ENCODE assay signal across 12 cellular contexts in genomic region chr6:126176266-126176665, GRCh38.
DNase-seq lines count a peak whose midpoint lies in the region; TF ChIP-seq lines count a peak whose summit lies in the region.
"Had no signal": no experiment of that assay in that cellular context is flagged by ENCODE, and none has a peak within 500 bp of the region (broad histone marks: within the 10 kb centered on the region; RNA-seq: fewer than 3 reads in every experiment).

No MANE protein-coding gene starts in this region.

- H3K27me3 ChIP-seq in brain microvascular endothelial cell (replicated peaks) (no peaks in the 10 kb centered on the region), osteoblast (ENCODE audit: insufficient read depth, low read length) (peaks cover 11% of the 10 kb centered on the region)
- H3K27me3 ChIP-seq: BLaER1 treated with 17β-estradiol and CSF1 and Interleukin-3, amounts not matched to agents 10 nM and 100 nM had no signal

- in situ Hi-C loops in brain microvascular endothelial cell (cut with HindIII; ENCODE audit: low pct_ligation_motif_present, low sequenced_read_pairs), result no loop called here
- in situ Hi-C loops in G401 (cut with HindIII; ENCODE audit: low sequenced_read_pairs), result no loop called here

- DNase-seq in NCI-H1417 (lab: John Stamatoyannopoulos, UW) (peak in 2 of 3 experiments; percentile 15 to 65), NCI-H1417 treated with DMSO at 0.1 percent for 48 hours (lab: John Stamatoyannopoulos, UW) (no peak), M059J (ENCODE audit: low read depth) (peak; percentile 53), brain microvascular endothelial cell (peak; percentile 35), osteoblast (ENCODE audit: insufficient read length, low spot score, missing footprints) (no peak), globus pallidus (ENCODE audit: low spot score) (no peak), G401 (ENCODE audit: low spot score) (no peak)
- DNase-seq in stimulated activated naive CD4-positive, alpha-beta T cell (lab: John Stamatoyannopoulos, UW), result no peak
- DNase-seq: activated CD8-positive, alpha-beta T cell treated with anti-CD3 and anti-CD28 coated beads for 36 hours; nucleus accumbens; stimulated activated naive B cell treated with anti-CD40 and anti-IgM and Interleukin-4, amounts not matched to agents 10 μg/mL and 1 μg/mL and 100 μg/mL, for 72 hours had no signal

- TF ChIP-seq CTCF in brain microvascular endothelial cell (IDR thresholded peaks at IDR 0.05; ENCODE audit: low read depth, low read length, missing control alignments) (peak; percentile 56), osteoblast (IDR thresholded peaks at IDR 0.05; ENCODE audit: extremely low read depth, low read depth, low read length) (peak; percentile 53)

- no peaks in the 10 kb centered on the region for H3K4me1 ChIP-seq in osteoblast (ENCODE audit: insufficient read depth, low read length)

- no peak overlapping the region for H2AFZ ChIP-seq in osteoblast (ENCODE audit: low read length)

- H4K20me1 ChIP-seq in osteoblast (ENCODE audit: insufficient read depth, low read length), result no peaks in the 10 kb centered on the region
- H4K20me1 ChIP-seq: BLaER1 treated with 17β-estradiol and CSF1 and Interleukin-3, amounts not matched to agents 10 nM and 100 nM had no signal

- no peaks in the 10 kb centered on the region for H3K79me2 ChIP-seq in osteoblast (ENCODE audit: insufficient read depth, low read length)

- H3K4me3 ChIP-seq in brain microvascular endothelial cell (ENCODE audit: low read depth, low read length), result no peak overlapping the region
- H3K4me3 ChIP-seq in osteoblast (ENCODE audit: insufficient read depth, low read length), result no peak overlapping the region
- H3K4me3 ChIP-seq: BLaER1 treated with 17β-estradiol and CSF1 and Interleukin-3, amounts not matched to agents 10 nM and 100 nM had no signal

- H3K36me3 ChIP-seq in brain microvascular endothelial cell (replicated peaks) (no peaks in the 10 kb centered on the region), osteoblast (ENCODE audit: insufficient read depth, low read length) (no peaks in the 10 kb centered on the region)
- H3K36me3 ChIP-seq: BLaER1 treated with 17β-estradiol and CSF1 and Interleukin-3, amounts not matched to agents 10 nM and 100 nM had no signal

- H3K27ac ChIP-seq in brain microvascular endothelial cell (no peak overlapping the region), osteoblast (ENCODE audit: low read depth, low read length) (no peak overlapping the region)
- H3K27ac ChIP-seq: BLaER1 treated with 17β-estradiol and CSF1 and Interleukin-3, amounts not matched to agents 10 nM and 100 nM had no signal

- H3K9me3 ChIP-seq in osteoblast (ENCODE audit: low read depth, low read length), result no peaks in the 10 kb centered on the region
- H3K9me3 ChIP-seq: BLaER1 treated with 17β-estradiol and CSF1 and Interleukin-3, amounts not matched to agents 10 nM and 100 nM had no signal

- H3K4me2 ChIP-seq in osteoblast (ENCODE audit: insufficient read depth, low read length), result no peak overlapping the region
- H3K4me2 ChIP-seq: BLaER1 treated with 17β-estradiol and CSF1 and Interleukin-3, amounts not matched to agents 10 nM and 100 nM had no signal

Comparison
In these comparisons a context has a peak if more than half of its experiments do, and no peak if none do; other contexts are left out.
1. DNase-seq: peak in NCI-H1417 (2 of 3), M059J (single experiment) and brain microvascular endothelial cell (single experiment); none in NCI-H1417 treated with DMSO at 0.1 percent for 48 hours (single experiment), osteoblast (single experiment), globus pallidus (single experiment), stimulated activated naive CD4-positive, alpha-beta T cell (0 of 6) and G401 (single experiment).